Comparison of ENCODE assay signal across 24 cellular contexts in genomic region chr2:20627712-20628380, GRCh38. TPM values are rescaled to one million over a fixed set of nuclear protein-coding genes. Genes with fewer than 3 reads are reported as not detected.
DNase-seq lines count a peak whose midpoint lies in the region; ATAC-seq and TF ChIP-seq lines count a peak whose summit lies in the region.
"Had no signal": no experiment of that assay in that cellular context is flagged by ENCODE, and none has a peak within 500 bp of the region (broad histone marks: within the 10 kb centered on the region; RNA-seq: fewer than 3 reads in every experiment).

No MANE protein-coding gene starts in this region.

- ATAC-seq in Right ventricle myocardium superior (ENCODE audit: poor library complexity) (no peak), heart right ventricle (no peak), lower lobe of right lung (no peak), psoas muscle (no peak), HG02884 (IDR thresholded peaks at IDR 0.05; ENCODE audit: unreplicated experiment) (no peak), GM21423 (IDR thresholded peaks at IDR 0.05; ENCODE audit: unreplicated experiment) (no peak)
- ATAC-seq: activated naive CD4-positive, alpha-beta T cell treated with anti-CD3 and anti-CD28 coated beads, Interleukin-2, amount 50 U/mL, for 72 hours; naive thymus-derived CD8-positive, alpha-beta T cell; T-cell had no signal

- H3K4me3 ChIP-seq in heart right ventricle (no peak overlapping the region), lower lobe of right lung (no peak overlapping the region), psoas muscle (no peak overlapping the region), uterus (no peak overlapping the region)
- H3K4me3 ChIP-seq: transverse colon had no signal

- peak overlapping the region in 5 of 10 donors; percentile 85 to 98 (median 97) for H3K27ac ChIP-seq in heart right ventricle
- no peak overlapping the region for H3K27ac ChIP-seq in lower lobe of right lung
- no peak overlapping the region for H3K27ac ChIP-seq in psoas muscle
- H3K27ac ChIP-seq in uterus, result no peak overlapping the region

- intact Hi-C loops in Right ventricle myocardium superior (cut with DNase I) (no loop called here), heart right ventricle (cut with DNase I) (no loop called here), lower lobe of right lung (cut with DNase I) (no loop called here), psoas muscle (cut with DNase I) (no loop called here), uterus (cut with DNase I; ENCODE audit: low total_unique reads) (no loop called here)

- DNase-seq in Right ventricle myocardium superior (peak; percentile 22), heart right ventricle (no peak), lower lobe of right lung (peak; percentile 15), psoas muscle (peak; percentile 6 to 20), uterus (no peak), GOT3 (lab: John Stamatoyannopoulos, UW) (no peak)
- DNase-seq: activated CD4-positive, alpha-beta T cell treated with anti-CD3 and anti-CD28 coated beads for 48 hours; activated effector memory CD4-positive, alpha-beta T cell treated with Interleukin-2 at 50 U/mL for 16 hours; EL; KBM-7; midbrain; NCI-H1092 treated with DMSO at 0.1 percent for 48 hours; NCI-H1694 treated with DMSO at 0.1 percent for 48 hours; NCI-H446 treated with DMSO at 0.1 percent for 48 hours; RPMI8226; stimulated activated CD4-positive, alpha-beta T cell treated with anti-CD3 and anti-CD28 coated beads, Interleukin-12 subunit alpha, Interleukin-12 subunit beta, amount 100 ng/mL, for 4 hours; stimulated activated CD4-positive, alpha-beta T cell treated with anti-CD3 and anti-CD28 coated beads, Interleukin-2, amount 100 ng/mL, for 48 hours; T-cell; transverse colon had no signal

- TF ChIP-seq CTCF in heart right ventricle (IDR thresholded peaks at IDR 0.05) (no peak), lower lobe of right lung (IDR thresholded peaks at IDR 0.05) (no peak), psoas muscle (IDR thresholded peaks at IDR 0.05) (no peak), uterus (IDR thresholded peaks at IDR 0.05) (no peak)

- no peaks in the 10 kb centered on the region for H3K27me3 ChIP-seq in heart right ventricle
- H3K27me3 ChIP-seq in lower lobe of right lung (ENCODE audit: low read depth), result no peaks in the 10 kb centered on the region
- H3K27me3 ChIP-seq in psoas muscle (ENCODE audit: insufficient read depth in 3 of 3, low read length in 2 of 3), result no peaks in the 10 kb centered on the region
- no peaks in the 10 kb centered on the region for H3K27me3 ChIP-seq in uterus
- H3K27me3 ChIP-seq: transverse colon had no signal

- WGBS in heart right ventricle, 2 donors, result 93% methylated on average over 16 of the region's 16 CpGs
- whole genome bisulfite sequencing in psoas muscle, 3 donors, result 91 to 94% (median 93%) methylated on average over 16 of the region's 16 CpGs

- no peaks in the 10 kb centered on the region for H3K9me3 ChIP-seq in heart right ventricle
- no peaks in the 10 kb centered on the region for H3K9me3 ChIP-seq in lower lobe of right lung
- H3K9me3 ChIP-seq in psoas muscle, result no peaks in the 10 kb centered on the region
- no peaks in the 10 kb centered on the region for H3K9me3 ChIP-seq in uterus
- H3K9me3 ChIP-seq: transverse colon had no signal

- TF ChIP-seq POLR2A in uterus (IDR thresholded peaks at IDR 0.05), result no peak

- peaks cover 0 to 46% (median 5%) of the 10 kb centered on the region in 9 donors for H3K36me3 ChIP-seq in heart right ventricle
- peaks cover 44% of the 10 kb centered on the region for H3K36me3 ChIP-seq in lower lobe of right lung
- H3K36me3 ChIP-seq in psoas muscle (ENCODE audit: insufficient read depth in 1 of 2, low read depth in 1 of 2), result peaks cover 0 to 21% of the 10 kb centered on the region in 2 donors
- H3K36me3 ChIP-seq in uterus, result no peaks in the 10 kb centered on the region

- H3K4me1 ChIP-seq in heart right ventricle (peaks cover 17 to 51% (median 47%) of the 10 kb centered on the region in 9 donors), lower lobe of right lung (peaks cover 13% of the 10 kb centered on the region), psoas muscle (peaks cover 23% of the 10 kb centered on the region), uterus (no peaks in the 10 kb centered on the region)

RNA-seq across cellular contexts. Expression of gene HS1BP3, which starts 23.1 kb away (rescaled TPM):
- total RNA-seq in Right ventricle myocardium superior (19.7 TPM), heart right ventricle (10 to 100 TPM; 11.3 to 26.3 (median 16.1) TPM), lower lobe of right lung (39.9 TPM), psoas muscle (10 to 100 TPM in 3 of 4 donors, 1 to 10 TPM in 1; 9.2 to 12.1 (median 11.4) TPM), uterus (10 to 100 TPM in 3 of 4 donors, 1 to 10 TPM in 1; 7.1 to 41.8 (median 28.4) TPM)
- polyA plus RNA-seq in heart right ventricle (10 to 100 TPM; 16.8 to 24.6 TPM), psoas muscle (10 to 100 TPM; 12.6 to 20.6 (median 13.2) TPM)

RNA-seq across cellular contexts. Expression of gene GDF7, which starts 39.1 kb away (rescaled TPM):
- total RNA-seq in Right ventricle myocardium superior (0.38 TPM), heart right ventricle (1 to 10 TPM in 1 of 10 donors, under 1 TPM in 9; 0.10 to 1.2 (median 0.66) TPM), lower lobe of right lung (0.62 TPM), psoas muscle (under 1 TPM; 0.04 to 0.94 (median 0.17) TPM), uterus (10 to 100 TPM in 1 of 4 donors, 1 to 10 TPM in 3; 1.5 to 45.6 (median 5.4) TPM)
- polyA plus RNA-seq in heart right ventricle (under 1 TPM; 0.17 to 0.37 TPM), psoas muscle (under 1 TPM; 0.03 to 0.04 (median 0.04) TPM)
- total RNA-seq: CD8-positive, alpha-beta memory T cell; naive thymus-derived CD8-positive, alpha-beta T cell had no signal

Comparison
In these comparisons a context has a peak if more than half of its experiments do, and no peak if none do; other contexts are left out.
1. DNase-seq: peak in Right ventricle myocardium superior (single experiment), lower lobe of right lung (single experiment) and psoas muscle (2 of 2); none in heart right ventricle (0 of 2), uterus (0 of 2) and GOT3 (single experiment).